ENCODE assay signal across 1 cellular context in the genomic region with DNA sequence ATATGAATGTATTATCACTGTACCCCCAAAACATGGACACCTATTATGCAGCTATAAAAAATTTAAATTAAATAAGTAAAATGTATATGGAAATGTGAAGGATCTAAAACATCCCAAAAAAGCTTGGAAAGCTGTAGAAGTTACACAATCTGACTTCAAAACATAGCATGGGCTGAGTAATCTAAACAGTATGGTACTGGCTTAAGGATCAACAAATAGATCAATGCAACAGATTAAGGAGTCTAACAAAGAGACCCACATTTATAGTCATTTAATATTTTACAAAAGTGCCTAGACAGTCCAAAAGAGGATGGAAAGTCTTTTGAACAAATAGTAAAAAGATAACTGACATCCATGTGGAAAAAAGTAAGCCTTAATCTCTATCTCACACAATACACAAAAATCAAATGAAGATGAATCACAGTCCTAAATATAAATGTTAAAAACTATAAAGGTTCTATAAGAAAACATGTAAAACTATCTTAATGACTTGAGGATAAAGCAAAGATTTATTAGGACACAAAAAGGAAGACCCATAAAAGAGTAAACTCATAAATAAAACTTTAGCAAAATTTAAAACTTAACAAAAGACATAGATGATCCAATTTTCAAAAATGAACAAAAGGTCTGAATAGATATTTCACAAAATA.
A peak's percentile ranks its signal among the peaks of the same experiment; 100 is the strongest.
TF ChIP-seq lines count a peak whose summit lies in the region.

No MANE protein-coding gene starts in this region.

TF ChIP-seq in HEK293, 187 proteins besides CTCF, POLR2A, EP300 and RAD21:
- TF ChIP-seq ZNF707 (tag by site-specific recombination; IDR thresholded peaks at IDR 0.05) (no peak), ZNF248 (tag by site-specific recombination; IDR thresholded peaks at IDR 0.05) (no peak), SCRT2 (tag by site-specific recombination; IDR thresholded peaks at IDR 0.05) (peak; percentile 58), ZNF202 (tag by site-specific recombination; IDR thresholded peaks at IDR 0.05; ENCODE audit: borderline replicate concordance) (no peak), PRDM6 (tag by site-specific recombination; IDR thresholded peaks at IDR 0.05) (peak; percentile 50; the same call in 1 of the 2 replicates), PRDM2 (tag by site-specific recombination; IDR thresholded peaks at IDR 0.05; ENCODE audit: borderline replicate concordance) (no peak), ZNF138 (tag by site-specific recombination; IDR thresholded peaks at IDR 0.05; ENCODE audit: borderline replicate concordance) (no peak), SP2 (tag by site-specific recombination; IDR thresholded peaks at IDR 0.05) (no peak), TSHZ1 (tag by site-specific recombination; IDR thresholded peaks at IDR 0.05; ENCODE audit: borderline replicate concordance) (no peak), WT1 (tag by site-specific recombination; IDR thresholded peaks at IDR 0.05) (no peak)
